1 cellular context compared by ENCODE assay signal in genomic region chr1:58785424-58786058, GRCh38.
A peak's percentile ranks its signal among the peaks of the same experiment; 100 is the strongest.
TF ChIP-seq lines count a peak whose summit lies in the region.

No MANE protein-coding gene starts in this region.

TF ChIP-seq in HEK293, 187 proteins besides CTCF, POLR2A, EP300 and RAD21 (continued from another document):
- TF ChIP-seq ZNF18 (tag by site-specific recombination; IDR thresholded peaks at IDR 0.05) (0 out of 2 replicates have a peak, but pooled peaks have one; percentile 28), ZNF600 (tag by site-specific recombination; IDR thresholded peaks at IDR 0.05) (peak; percentile 95), GLIS1 (tag by site-specific recombination; IDR thresholded peaks at IDR 0.05) (peak; percentile 64), PRDM1 (tag by site-specific recombination; IDR thresholded peaks at IDR 0.05) (0 out of 2 replicates have a peak, but pooled peaks have one; percentile 16)
